22 cellular contexts compared by ENCODE assay signal in genomic region chr12:85641796-85642195, GRCh38.
A peak's percentile ranks its signal among the peaks of the same experiment; 100 is the strongest.
DNase-seq lines count a peak whose midpoint lies in the region; ATAC-seq, FAIRE-seq and TF ChIP-seq lines count a peak whose summit lies in the region.
"Had no signal": no experiment of that assay in that cellular context is flagged by ENCODE, and none has a peak within 500 bp of the region (broad histone marks: within the 10 kb centered on the region; RNA-seq: fewer than 3 reads in every experiment).

No MANE protein-coding gene starts in this region.

- H2AK5ac ChIP-seq in H1 (ENCODE audit: low read depth, low read length): no peak overlapping the region
- no peak overlapping the region for H2AK5ac ChIP-seq in neuronal stem cell (ENCODE audit: low read depth, low read length)

- no peak overlapping the region for H3K23ac ChIP-seq in H1 (ENCODE audit: insufficient read length)
- no peak overlapping the region for H3K23ac ChIP-seq in neuronal stem cell (ENCODE audit: low read depth, low read length, poor library complexity)

- H3K56ac ChIP-seq in H1 (replicated peaks; ENCODE audit: insufficient read length, low read depth, low read length): no peak overlapping the region

- CTCF ChIA-PET in H1 (lab: Charles Lee; ENCODE audit: partially characterized antibody): interaction anchor here (0.6 to 3.5 kb wide), 6 partner anchors 8 to 306 kb away, joined by 3 to 19 read pairs (median 6); no protein-coding TSS in a partner anchor

- H3K4me1 ChIP-seq in H1 (replicated peaks in 1 of 4; ENCODE audit: control insufficient read depth in 3 of 4, insufficient read depth in 4 of 4, low read length in 3 of 4) (no peaks in the 10 kb centered on the region; a peak in 1 of 7 replicates), neuronal stem cell (ENCODE audit: control insufficient read depth in 2 of 2, insufficient read depth in 1 of 2, low read depth in 1 of 2, low read length in 2 of 2) (peaks cover 0 to 7% of the 10 kb centered on the region in 2 donors), left ventricle myocardium inferior (no peaks in the 10 kb centered on the region)
- H3K4me1 ChIP-seq: SJCRH30 had no signal

- H2BK5ac ChIP-seq in H1 (ENCODE audit: low read depth, low read length): no peak overlapping the region
- no peak overlapping the region for H2BK5ac ChIP-seq in neuronal stem cell (ENCODE audit: low read length)

- no peaks in the 10 kb centered on the region for H3K79me1 ChIP-seq in H1 (ENCODE audit: low read depth, low read length)
- H3K79me1 ChIP-seq in neuronal stem cell (ENCODE audit: low read depth, low read length): no peaks in the 10 kb centered on the region

- no peak overlapping the region for H2BK12ac ChIP-seq in H1 (ENCODE audit: low read depth, low read length)
- no peak overlapping the region for H2BK12ac ChIP-seq in neuronal stem cell (ENCODE audit: low read length)

- H3K23me2 ChIP-seq in H1 (ENCODE audit: low read depth, low read length): no peaks in the 10 kb centered on the region

- H3K4ac ChIP-seq in H1 (replicated peaks; ENCODE audit: insufficient read length, low read depth, low read length): no peak overlapping the region
- H3K4ac ChIP-seq in neuronal stem cell (ENCODE audit: low read length): no peak overlapping the region

- H4K8ac ChIP-seq in H1 (ENCODE audit: extremely low read depth, insufficient read depth, low read length) (no peak overlapping the region), neuronal stem cell (ENCODE audit: low read depth, low read length) (no peak overlapping the region)

- no peak for TF ChIP-seq POLR2A in GM12892 (IDR thresholded peaks at IDR 0.05; ENCODE audit: low read depth, low read length)
- TF ChIP-seq POLR2A in H1 (IDR thresholded peaks at IDR 0.05; ENCODE audit: control extremely low read depth in 1 of 2, low read depth in 2 of 2, low read length in 2 of 2): no peak

- TF ChIP-seq RAD21 in H1 (IDR thresholded peaks at IDR 0.05 in 1 of 2, conservative IDR thresholded peaks at IDR 0.05 in 1 of 2; ENCODE audit: low read depth in 2 of 2, low read length in 2 of 2): no peak

- whole genome bisulfite sequencing in H1 (ENCODE audit: extremely low coverage in 1 of 2, insufficient coverage in 1 of 2, insufficient read length in 1 of 2, insufficient replicate concordance in 2 of 2, low coverage in 1 of 2, low lambda C conversion rate in 2 of 2, missing lambda C conversion rate in 1 of 2), 2 experiments: 91% methylated on average over 2 of the region's 2 CpGs; no CpG with 5 or more reads in 1 of the 2 experiments
- no CpG with 5 or more reads among the region's 2 CpGs for WGBS in neuronal stem cell (ENCODE audit: extremely low coverage in 2 of 2, insufficient read length in 2 of 2, insufficient replicate concordance in 1 of 2), 2 donors

- H3K27me3 ChIP-seq in H1 (replicated peaks in 1 of 4; ENCODE audit: control insufficient read depth in 3 of 4, extremely low read depth in 1 of 4, insufficient read depth in 3 of 4, low read length in 3 of 4) (no peaks in the 10 kb centered on the region), neuronal stem cell (ENCODE audit: control insufficient read depth in 3 of 3, insufficient read depth in 3 of 3, low read depth in 1 of 3, low read length in 3 of 3) (no peaks in the 10 kb centered on the region), left ventricle myocardium inferior (ENCODE audit: low read depth) (no peaks in the 10 kb centered on the region)
- H3K27me3 ChIP-seq: SJCRH30 had no signal

- no peak overlapping the region for H2BK120ac ChIP-seq in H1 (replicated peaks; ENCODE audit: low read depth, low read length)
- H2BK120ac ChIP-seq in neuronal stem cell (ENCODE audit: low read depth, low read length): no peak overlapping the region

- no peaks in the 10 kb centered on the region for H4K20me1 ChIP-seq in H1 (replicated peaks in 1 of 2; ENCODE audit: control insufficient read depth in 1 of 2, insufficient read depth in 2 of 2, low read length in 2 of 2)

- no peak overlapping the region for H2BK15ac ChIP-seq in H1 (ENCODE audit: low read length)
- H2BK15ac ChIP-seq in neuronal stem cell (ENCODE audit: low read length): no peak overlapping the region

- H3K27ac ChIP-seq in H1 (ENCODE audit: low read depth, low read length) (no peak overlapping the region), neuronal stem cell (replicated peaks; ENCODE audit: low read length) (no peak overlapping the region), left ventricle myocardium inferior (replicated peaks) (no peak overlapping the region)
- H3K27ac ChIP-seq: SJCRH30 had no signal

- H3K4me2 ChIP-seq in H1 (ENCODE audit: insufficient read depth in 1 of 2, low read depth in 2 of 2, low read length in 2 of 2): no peak overlapping the region
- no peak overlapping the region for H3K4me2 ChIP-seq in neuronal stem cell (ENCODE audit: insufficient read depth, low read length, poor library complexity, severe bottlenecking)

- intact Hi-C loops in left ventricle myocardium inferior (cut with micrococcal nuclease): no loop called here

- H4K91ac ChIP-seq in H1 (replicated peaks; ENCODE audit: insufficient read length, low read length) (no peak overlapping the region), neuronal stem cell (ENCODE audit: low read depth, low read length, poor library complexity) (no peak overlapping the region)

- H2BK20ac ChIP-seq in H1 (ENCODE audit: low read length): no peak overlapping the region

- TF ChIP-seq CTCF in H1 (IDR thresholded peaks at IDR 0.05; ENCODE audit: control extremely low read depth in 1 of 3, insufficient read depth in 1 of 3, low read depth in 1 of 3, low read length in 3 of 3) (no peak), left ventricle myocardium inferior (IDR thresholded peaks at IDR 0.05; ENCODE audit: borderline replicate concordance) (no peak)

- no peak overlapping the region for H4K5ac ChIP-seq in H1 (ENCODE audit: insufficient read length, low read depth, low read length)

- no peak for DNase-seq in GM12892 (ENCODE audit: insufficient read length)
- peak; percentile 11 for DNase-seq in KBM-7
- DNase-seq in H1 (ENCODE audit: low read depth in 1 of 2, low spot score in 2 of 2): no peak
- no peak for DNase-seq in neuronal stem cell (ENCODE audit: low spot score)
- no peak for DNase-seq in left ventricle myocardium inferior
- DNase-seq in activated naive CD4-positive, alpha-beta T cell (lab: John Stamatoyannopoulos, UW): no peak
- DNase-seq: CD4-positive, CD25-positive, alpha-beta regulatory T cell; DMS79; GOT3; KG1; MV-4-11; NCI-H1105 treated with DMSO at 0.1 percent for 48 hours; NCI-H2081; NCI-H2171; NCI-H345; NCI-H524; NCI-H774; NK-92 treated with Interleukin-12 subunit alpha and Interleukin-12 subunit beta, amount 100 ng/mL, for 24 hours; SJCRH30 had no signal

- FAIRE-seq in GM12892 (lab: Jason Lieb, UNC): peak; percentile 71
- no peak for FAIRE-seq in H1 (lab: Jason Lieb, UNC)
- FAIRE-seq: GM12891, RCC 7860 had no signal

- H3K36me3 ChIP-seq in H1 (ENCODE audit: control insufficient read depth in 2 of 4, insufficient read depth in 4 of 4, low read length in 3 of 4): no peaks in the 10 kb centered on the region
- no peaks in the 10 kb centered on the region for H3K36me3 ChIP-seq in neuronal stem cell (replicated peaks in 1 of 2; ENCODE audit: control insufficient read depth in 2 of 2, insufficient read depth in 2 of 2, low read length in 2 of 2)
- no peaks in the 10 kb centered on the region for H3K36me3 ChIP-seq in left ventricle myocardium inferior
- H3K36me3 ChIP-seq: SJCRH30 had no signal

- H3K9ac ChIP-seq in H1 (replicated peaks in 1 of 4; ENCODE audit: extremely low read depth in 1 of 4, low read depth in 3 of 4, low read length in 3 of 4): no peak overlapping the region
- H3K9ac ChIP-seq in neuronal stem cell (ENCODE audit: low read depth, low read length, poor library complexity): no peak overlapping the region

- in situ Hi-C loops in KBM-7 (cut with MboI; ENCODE audit: low pct_unique_long_range_greater_than_20kb, low sequenced_read_pairs): no loop called here

- H3K18ac ChIP-seq in H1 (ENCODE audit: extremely low read depth, low read length) (no peak overlapping the region), neuronal stem cell (ENCODE audit: low read length) (no peak overlapping the region)

- no peak for ATAC-seq in HG03565 (IDR thresholded peaks at IDR 0.05; ENCODE audit: unreplicated experiment)

- POLR2A ChIA-PET in H1 (lab: Charles Lee; ENCODE audit: partially characterized antibody): no interaction called here

- H3K79me2 ChIP-seq in H1 (ENCODE audit: control insufficient read depth in 1 of 2, insufficient read depth in 2 of 2, low read length in 2 of 2): no peaks in the 10 kb centered on the region

- H2AFZ ChIP-seq in H1 (ENCODE audit: low read length) (0 out of 2 replicates have a peak overlapping the region, but pooled peaks have one; percentile 1), neuronal stem cell (ENCODE audit: low read length) (peak overlapping the region; percentile 49)

- H3K14ac ChIP-seq in H1 (ENCODE audit: insufficient read length) (no peak overlapping the region), neuronal stem cell (ENCODE audit: low read length) (no peak overlapping the region)

- H3K9me3 ChIP-seq in H1 (ENCODE audit: insufficient read depth in 2 of 2, low read depth in 1 of 2, low read length in 1 of 2) (no peaks in the 10 kb centered on the region), neuronal stem cell (replicated peaks in 1 of 2; ENCODE audit: control insufficient read depth in 2 of 2, insufficient read depth in 1 of 2, low read depth in 1 of 2, low read length in 2 of 2) (no peaks in the 10 kb centered on the region), left ventricle myocardium inferior (replicated peaks) (no peaks in the 10 kb centered on the region)
- H3K9me3 ChIP-seq: SJCRH30 had no signal

- no peak for TF ChIP-seq EP300 in H1 (IDR thresholded peaks at IDR 0.05; ENCODE audit: borderline replicate concordance in 1 of 2, low read depth in 2 of 2, low read length in 2 of 2)

- no peak overlapping the region for H3K4me3 ChIP-seq in H1 (ENCODE audit: extremely low read depth in 1 of 4, insufficient read depth in 2 of 4, low read depth in 3 of 4, low read length in 4 of 4)
- no peak overlapping the region for H3K4me3 ChIP-seq in neuronal stem cell (ENCODE audit: low read length in 2 of 2)
- no peak overlapping the region for H3K4me3 ChIP-seq in left ventricle myocardium inferior
- H3K4me3 ChIP-seq: SJCRH30 had no signal

TF ChIP-seq in H1, 55 proteins besides CTCF, POLR2A, EP300 and RAD21 (continues in another document):
- no peak for TF ChIP-seq NANOG (IDR thresholded peaks at IDR 0.05; ENCODE audit: insufficient read depth, low read depth, low read length, poor library complexity, severe bottlenecking)
- TF ChIP-seq EZH2 (IDR thresholded peaks at IDR 0.05; ENCODE audit: low read depth, low read length, severe bottlenecking): no peak
- TF ChIP-seq GABPA (IDR thresholded peaks at IDR 0.05; ENCODE audit: borderline replicate concordance, insufficient read depth, low read length): no peak
- no peak for TF ChIP-seq KDM1A (IDR thresholded peaks at IDR 0.05; ENCODE audit: borderline replicate concordance, low read length)
